In the genomic region with DNA sequence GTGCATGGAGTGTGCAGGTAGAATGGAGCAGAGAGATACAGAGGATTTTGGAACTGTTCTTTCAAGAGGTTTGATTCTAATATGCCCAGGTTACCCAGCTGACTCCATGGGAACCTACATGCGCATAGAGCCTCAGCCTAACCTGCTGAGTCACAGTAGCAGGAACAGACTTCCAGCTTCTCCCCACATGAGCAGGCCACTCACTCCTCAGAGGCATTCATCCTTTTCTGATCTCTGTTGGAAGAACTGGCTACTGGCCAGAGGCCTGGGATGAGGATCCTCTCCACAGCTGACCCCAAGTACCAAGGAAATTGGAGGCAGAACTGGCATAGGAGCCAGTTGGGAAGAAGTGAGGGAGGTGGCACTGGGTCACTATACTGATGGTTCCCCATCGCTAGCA, we compare ENCODE assay signal across 18 cellular contexts. TPM values are rescaled to one million over a fixed set of nuclear protein-coding genes. Genes with fewer than 3 reads are reported as not detected.
DNase-seq lines count a peak whose midpoint lies in the region; ATAC-seq and TF ChIP-seq lines count a peak whose summit lies in the region.
"Had no signal": no experiment of that assay in that cellular context is flagged by ENCODE, and none has a peak within 500 bp of the region (broad histone marks: within the 10 kb centered on the region; RNA-seq: fewer than 3 reads in every experiment).

No MANE protein-coding gene starts in this region.

- no peak overlapping the region for H3K4me3 ChIP-seq in BE2C (ENCODE audit: low read depth, low read length)
- no peak overlapping the region for H3K4me3 ChIP-seq in brain microvascular endothelial cell (ENCODE audit: low read depth, low read length)
- no peak overlapping the region for H3K4me3 ChIP-seq in kidney epithelial cell (ENCODE audit: low read depth, low read length)
- H3K4me3 ChIP-seq: coronary artery, mucosa of descending colon, ovary had no signal

- H3K4me1 Mint-ChIP-seq in endothelial cell (ENCODE audit: unreplicated experiment): peaks cover 23% of the 10 kb centered on the region

- H3K36me3 Mint-ChIP-seq in endothelial cell (ENCODE audit: low read depth, unreplicated experiment): no peaks in the 10 kb centered on the region

- H3K9me3 ChIP-seq in BE2C: no peaks in the 10 kb centered on the region
- H3K9me3 ChIP-seq: mucosa of descending colon, ovary had no signal

- DNase-seq in BE2C (peak; percentile 25), LHCN-M2 (ENCODE audit: low read depth) (peak; percentile 28), brain microvascular endothelial cell (peak; percentile 66), kidney epithelial cell (ENCODE audit: low read depth) (peak; percentile 37), NCI-H1092 (lab: John Stamatoyannopoulos, UW) (no peak), DMS 273 treated with DMSO at 0.1 percent for 48 hours (lab: John Stamatoyannopoulos, UW) (no peak), endothelial cell (ENCODE audit: low spot score) (no peak)
- DNase-seq: activated CD4-positive, alpha-beta T cell treated with anti-CD3 and anti-CD28 coated beads, Interleukin-2, amount 10 ng/mL, durations not matched to agents 24 days and 14 days; activated naive CD8-positive, alpha-beta T cell treated with anti-CD3 and anti-CD28 coated beads, Interleukin-2, amount 10 ng/mL, durations not matched to agents 7 days and 5 days; activated T-cell treated with anti-CD3 and anti-CD28 coated beads, Interleukin-2, amount 50 U/mL, for 1 hour; KBM-7; mucosa of descending colon; NCI-H524; ovary; RPMI8226; T-helper 2 cell had no signal

- no peak for ATAC-seq in GM21528 (IDR thresholded peaks at IDR 0.05; ENCODE audit: low FRiP score, unreplicated experiment)
- ATAC-seq: mucosa of descending colon had no signal

- H3K27me3 ChIP-seq in BE2C (no peaks in the 10 kb centered on the region), brain microvascular endothelial cell (replicated peaks) (no peaks in the 10 kb centered on the region), kidney epithelial cell (ENCODE audit: control insufficient read depth, insufficient read depth, low read length) (no peaks in the 10 kb centered on the region)
- H3K27me3 ChIP-seq: ovary had no signal

- H3K4me3 Mint-ChIP-seq in endothelial cell (ENCODE audit: unreplicated experiment): no peak overlapping the region
- H3K4me3 Mint-ChIP-seq: activated CD4-positive, alpha-beta T cell treated with anti-CD3 and anti-CD28 coated beads, Interleukin-2, amount 10 ng/mL, durations not matched to agents 24 days and 14 days; activated naive CD8-positive, alpha-beta T cell treated with anti-CD3 and anti-CD28 coated beads, Interleukin-2, amount 10 ng/mL, durations not matched to agents 7 days and 5 days had no signal

- H3K27ac ChIP-seq in brain microvascular endothelial cell: no peak overlapping the region
- H3K27ac ChIP-seq: coronary artery, ovary had no signal

- no peak overlapping the region for H3K27ac Mint-ChIP-seq in endothelial cell (ENCODE audit: unreplicated experiment)
- H3K27ac Mint-ChIP-seq: activated CD4-positive, alpha-beta T cell treated with anti-CD3 and anti-CD28 coated beads, Interleukin-2, amount 10 ng/mL, durations not matched to agents 24 days and 14 days; activated naive CD8-positive, alpha-beta T cell treated with anti-CD3 and anti-CD28 coated beads, Interleukin-2, amount 10 ng/mL, durations not matched to agents 7 days and 5 days had no signal

- H3K36me3 ChIP-seq in BE2C: no peaks in the 10 kb centered on the region
- no peaks in the 10 kb centered on the region for H3K36me3 ChIP-seq in brain microvascular endothelial cell (replicated peaks)
- no peaks in the 10 kb centered on the region for H3K36me3 ChIP-seq in kidney epithelial cell (ENCODE audit: control insufficient read depth, insufficient read depth, low read length)
- H3K36me3 ChIP-seq: ovary had no signal

- in situ Hi-C loops in brain microvascular endothelial cell (cut with HindIII; ENCODE audit: low pct_ligation_motif_present, low sequenced_read_pairs): no loop called here

- peaks cover 4% of the 10 kb centered on the region; the same call in 1 of the 2 replicates for H3K4me1 ChIP-seq in BE2C

- TF ChIP-seq CTCF in BE2C (IDR thresholded peaks at IDR 0.05; ENCODE audit: low read depth, low read length) (no peak), brain microvascular endothelial cell (IDR thresholded peaks at IDR 0.05; ENCODE audit: low read depth, low read length, missing control alignments) (no peak), kidney epithelial cell (IDR thresholded peaks at IDR 0.05; ENCODE audit: insufficient read depth, low read length, poor library complexity, severe bottlenecking) (no peak), endothelial cell (IDR thresholded peaks at IDR 0.05; ENCODE audit: unreplicated experiment) (no peak)

- H3K9me3 Mint-ChIP-seq in endothelial cell (ENCODE audit: unreplicated experiment): no peaks in the 10 kb centered on the region

- no peaks in the 10 kb centered on the region for H3K27me3 Mint-ChIP-seq in endothelial cell (ENCODE audit: unreplicated experiment)

RNA-seq across cellular contexts. Expression of gene CCSER2, which starts 17.9 kb away (rescaled TPM):
- 7.6 TPM for polyA plus RNA-seq in BE2C (2012; ENCODE audit: insufficient read depth, insufficient read length, low read depth)
- 20.8 and 25.0 TPM in 2 replicates for total RNA-seq in LHCN-M2 (2014; rRNA removed)
- 14.0 TPM for polyA plus RNA-seq in LHCN-M2 (2012)
- total RNA-seq in kidney epithelial cell: 28.0 and 28.6 TPM in 2 replicates
- total RNA-seq in endothelial cell (ENCODE audit: unreplicated experiment): 80.2 TPM

Comparison
In these comparisons a context has a peak if more than half of its experiments do, and no peak if none do; other contexts are left out.
1. DNase-seq: peak in BE2C (single experiment), LHCN-M2 (single experiment), brain microvascular endothelial cell (single experiment) and kidney epithelial cell (single experiment); none in NCI-H1092 (single experiment), DMS 273 treated with DMSO at 0.1 percent for 48 hours (single experiment) and endothelial cell (single experiment).